In the genomic region with DNA sequence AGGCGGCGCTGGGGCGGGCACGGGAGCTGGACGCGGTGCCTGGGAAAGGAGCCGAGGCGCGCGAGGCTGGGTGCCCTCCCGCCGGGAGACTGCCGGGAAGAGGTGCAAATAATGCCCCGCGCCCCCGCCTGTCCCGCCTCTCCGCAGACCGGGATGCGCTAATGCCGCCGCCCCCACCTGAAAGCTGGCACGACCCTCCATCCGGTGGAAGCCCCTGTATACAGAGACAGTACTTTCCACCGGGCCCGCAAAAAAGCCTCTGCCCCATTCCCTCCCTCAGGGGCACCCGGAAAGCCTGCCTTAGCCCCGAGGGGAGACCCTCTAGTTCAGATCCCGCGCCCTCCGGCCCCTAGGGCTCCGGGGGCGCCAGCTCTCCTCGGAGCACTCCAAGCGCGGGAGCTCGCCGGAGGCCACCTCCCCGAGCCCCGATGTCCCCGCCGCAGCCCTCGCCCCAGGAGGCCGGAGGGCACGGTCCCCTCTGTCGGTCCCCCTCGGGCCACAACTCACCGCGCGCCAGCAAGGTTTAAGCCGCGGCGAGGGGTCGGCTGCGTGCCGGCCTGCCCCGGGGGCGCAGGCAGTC, we compare ENCODE assay signal across 9 cellular contexts.
DNase-seq lines count a peak whose midpoint lies in the region; ATAC-seq and TF ChIP-seq lines count a peak whose summit lies in the region.
"Had no signal": no experiment of that assay in that cellular context is flagged by ENCODE, and none has a peak within 500 bp of the region (broad histone marks: within the 10 kb centered on the region; RNA-seq: fewer than 3 reads in every experiment).

No MANE protein-coding gene starts in this region.

- no peak overlapping the region for H3K27ac Mint-ChIP-seq in stimulated activated memory B cell treated with anti-CD40 and anti-IgM and Interleukin-4, amounts not matched to agents 10 μg/mL and 1 μg/mL and 100 μg/mL, for 72 hours

- peak; percentile 21 for ATAC-seq in stimulated activated memory B cell treated with anti-CD40 and anti-IgM and Interleukin-4, amounts not matched to agents 10 μg/mL and 1 μg/mL and 100 μg/mL, for 72 hours
- ATAC-seq in GM18517 (IDR thresholded peaks at IDR 0.05; ENCODE audit: unreplicated experiment): no peak
- ATAC-seq: gastroesophageal sphincter had no signal

- peak overlapping the region; percentile 74 for H3K4me3 ChIP-seq in WERI-Rb-1 (ENCODE audit: low read depth, low read length)
- H3K4me3 ChIP-seq in iPS-18a (ENCODE audit: low read length): peak overlapping the region; percentile 67

- H3K9me3 ChIP-seq in WERI-Rb-1 (ENCODE audit: severe bottlenecking): no peaks in the 10 kb centered on the region
- no peaks in the 10 kb centered on the region for H3K9me3 ChIP-seq in iPS-18a (ENCODE audit: control insufficient read depth, low read depth, low read length)
- H3K9me3 ChIP-seq: gastroesophageal sphincter had no signal

- H3K36me3 ChIP-seq in WERI-Rb-1 (no peaks in the 10 kb centered on the region), iPS-18a (ENCODE audit: control insufficient read depth, low read depth, low read length) (no peaks in the 10 kb centered on the region)
- H3K36me3 ChIP-seq: gastroesophageal sphincter had no signal

- H3K4me1 Mint-ChIP-seq in stimulated activated memory B cell treated with anti-CD40 and anti-IgM and Interleukin-4, amounts not matched to agents 10 μg/mL and 1 μg/mL and 100 μg/mL, for 72 hours: peaks cover 31% of the 10 kb centered on the region

- DNase-seq in NCI-H345 (lab: John Stamatoyannopoulos, UW) (peak; percentile 13), NCI-H345 treated with DMSO at 0.1 percent for 48 hours (lab: John Stamatoyannopoulos, UW; ENCODE audit: unreplicated experiment) (no peak), WERI-Rb-1 (peak; percentile 50), HUDEP-2 (lab: John Stamatoyannopoulos, UW; ENCODE audit: unreplicated experiment in 76 of 76) (no peak)
- no peak for DNase-seq in stimulated activated CD4-positive, alpha-beta T cell treated with anti-CD3 and anti-CD28 coated beads, Interleukin-15, amount 100 ng/mL, for 24 hours

- no peak overlapping the region for H3K9ac ChIP-seq in iPS-18a (ENCODE audit: low read length)

- no peaks in the 10 kb centered on the region for H3K27me3 ChIP-seq in WERI-Rb-1 (ENCODE audit: insufficient read depth, low read depth, severe bottlenecking)
- H3K27me3 ChIP-seq in iPS-18a (ENCODE audit: control insufficient read depth, insufficient read depth, low read length): peaks cover 63% of the 10 kb centered on the region

- TF ChIP-seq CTCF in WERI-Rb-1 (IDR thresholded peaks at IDR 0.05; ENCODE audit: low read depth, low read length): no peak

- H3K27me3 Mint-ChIP-seq in stimulated activated memory B cell treated with anti-CD40 and anti-IgM and Interleukin-4, amounts not matched to agents 10 μg/mL and 1 μg/mL and 100 μg/mL, for 72 hours: peaks cover 84% of the 10 kb centered on the region

- no peaks in the 10 kb centered on the region for H3K9me3 Mint-ChIP-seq in stimulated activated memory B cell treated with anti-CD40 and anti-IgM and Interleukin-4, amounts not matched to agents 10 μg/mL and 1 μg/mL and 100 μg/mL, for 72 hours

- peak overlapping the region; percentile 51 for H3K4me3 Mint-ChIP-seq in stimulated activated memory B cell treated with anti-CD40 and anti-IgM and Interleukin-4, amounts not matched to agents 10 μg/mL and 1 μg/mL and 100 μg/mL, for 72 hours

- peaks cover 41% of the 10 kb centered on the region for H3K4me1 ChIP-seq in iPS-18a (ENCODE audit: control insufficient read depth, low read depth, low read length)

- H3K36me3 Mint-ChIP-seq in stimulated activated memory B cell treated with anti-CD40 and anti-IgM and Interleukin-4, amounts not matched to agents 10 μg/mL and 1 μg/mL and 100 μg/mL, for 72 hours: no peaks in the 10 kb centered on the region

- H3K27ac ChIP-seq in WERI-Rb-1 (peak overlapping the region; percentile 94), iPS-18a (ENCODE audit: low read length) (no peak overlapping the region)
- H3K27ac ChIP-seq: gastroesophageal sphincter had no signal

Comparison
In these comparisons a context has a peak if more than half of its experiments do, and no peak if none do; other contexts are left out.
1. DNase-seq: peak in NCI-H345 (single experiment) and WERI-Rb-1 (single experiment); none in NCI-H345 treated with DMSO at 0.1 percent for 48 hours (single experiment), stimulated activated CD4-positive, alpha-beta T cell treated with anti-CD3 and anti-CD28 coated beads, Interleukin-15, amount 100 ng/mL, for 24 hours (single experiment) and HUDEP-2 (0 of 76).